Comparison of ENCODE assay signal across 8 cellular contexts in genomic region chr4:75555294-75556164, GRCh38. TPM values are rescaled to one million over a fixed set of nuclear protein-coding genes. Genes with fewer than 3 reads are reported as not detected.
DNase-seq lines count a peak whose midpoint lies in the region; ATAC-seq, FAIRE-seq and TF ChIP-seq lines count a peak whose summit lies in the region.

TSS of gene ODAPH (plus strand) at chr4:75556066. CDS start at chr4:75556083, 17 bp downstream.

- DNase-seq in HTR-8/SVneo (ENCODE audit: insufficient read length, low spot score) (peak; percentile 38), NCI-H774 (lab: John Stamatoyannopoulos, UW) (no peak), ovary (no peak), NOMO-1 treated with DMSO at 0.1 percent for 48 hours (lab: John Stamatoyannopoulos, UW; ENCODE audit: unreplicated experiment) (no peak)
- DNase-seq in activated effector memory CD4-positive, alpha-beta T cell treated with anti-CD3 and anti-CD28 coated beads, Interleukin-2, amount 50 U/mL, for 16 hours: peak; percentile 70
- peak; percentile 18 to 20 for DNase-seq in stimulated activated CD8-positive, alpha-beta memory T cell treated with anti-CD3 and anti-CD28 coated beads, Interleukin-15, amount 100 ng/mL, for 48 hours (ENCODE audit: low read depth in 2 of 2)

- no peaks in the 10 kb centered on the region for H3K4me1 ChIP-seq in ovary (ENCODE audit: insufficient read depth)

- H3K36me3 ChIP-seq in ovary: no peaks in the 10 kb centered on the region

- intact Hi-C loops in ovary (cut with DNase I): no loop called here

- no peak for TF ChIP-seq CTCF in ovary (IDR thresholded peaks at IDR 0.05)

- no peaks in the 10 kb centered on the region for H3K27me3 ChIP-seq in ovary

- ATAC-seq in GM18498 (IDR thresholded peaks at IDR 0.05; ENCODE audit: unreplicated experiment) (peak; percentile 96), GM21576 (IDR thresholded peaks at IDR 0.05; ENCODE audit: unreplicated experiment) (peak; percentile 95)

- no peak for FAIRE-seq in HTR-8/SVneo (lab: Jason Lieb, UNC)

- TF ChIP-seq EP300 in ovary (IDR thresholded peaks at IDR 0.05): no peak

- TF ChIP-seq POLR2A in ovary (IDR thresholded peaks at IDR 0.05): no peak

- H3K4me3 ChIP-seq in ovary: no peak within 1 kb of the TSS

- 60 to 70% (median 65%) methylated on average over 9 of the region's 9 CpGs for WGBS in ovary, 3 donors

- no peak within 1 kb of the TSS for H3K27ac ChIP-seq in ovary

- H3K9me3 ChIP-seq in ovary: no peaks in the 10 kb centered on the region

RNA-seq across cellular contexts. Expression of gene ODAPH, which starts in this region (rescaled TPM):
- total RNA-seq in ovary: not detected
- polyA plus RNA-seq in ovary: not detected

Comparison
In these comparisons a context has a peak if more than half of its experiments do, and no peak if none do; other contexts are left out.
1. DNase-seq: peak in HTR-8/SVneo (single experiment), activated effector memory CD4-positive, alpha-beta T cell treated with anti-CD3 and anti-CD28 coated beads, Interleukin-2, amount 50 U/mL, for 16 hours (single experiment) and stimulated activated CD8-positive, alpha-beta memory T cell treated with anti-CD3 and anti-CD28 coated beads, Interleukin-15, amount 100 ng/mL, for 48 hours (2 of 2); none in NCI-H774 (single experiment), ovary (0 of 5) and NOMO-1 treated with DMSO at 0.1 percent for 48 hours (single experiment).